ENCODE assay signal across 7 cellular contexts in genomic region chr9:128881627-128881883, GRCh38. TPM values are rescaled to one million over a fixed set of nuclear protein-coding genes. Genes with fewer than 3 reads are reported as not detected.
DNase-seq lines count a peak whose midpoint lies in the region; ATAC-seq and TF ChIP-seq lines count a peak whose summit lies in the region.

No MANE protein-coding gene starts in this region.

- no peaks in the 10 kb centered on the region for H3K27me3 Mint-ChIP-seq in activated T-helper 17 cell treated with anti-CD3 and anti-CD28 coated beads, Interleukin-2, amount 50 U/mL, for 72 hours
- no peaks in the 10 kb centered on the region for H3K27me3 Mint-ChIP-seq in stimulated activated naive CD8-positive, alpha-beta T cell treated with anti-CD3 and anti-CD28 coated beads, Interleukin-15, amount 100 ng/mL, for 72 hours

- ATAC-seq in activated T-helper 17 cell treated with anti-CD3 and anti-CD28 coated beads, Interleukin-2, amount 50 U/mL, for 72 hours (replicated peaks), result no peak
- ATAC-seq in stimulated activated naive CD8-positive, alpha-beta T cell treated with anti-CD3 and anti-CD28 coated beads, Interleukin-15, amount 100 ng/mL, for 72 hours, result peak; percentile 56

- peaks cover 41% of the 10 kb centered on the region for H3K36me3 Mint-ChIP-seq in activated T-helper 17 cell treated with anti-CD3 and anti-CD28 coated beads, Interleukin-2, amount 50 U/mL, for 72 hours (ENCODE audit: low read depth)

- DNase-seq in HFF-Myc (ENCODE audit: extremely low read depth, low read depth) (no peak), iPS DF 6.9 (ENCODE audit: low read depth, low spot score) (no peak), NCI-H1436 (lab: John Stamatoyannopoulos, UW) (no peak), HT-29 (ENCODE audit: low spot score) (no peak), NCI-H146 treated with DMSO at 0.1 percent for 48 hours (lab: John Stamatoyannopoulos, UW; ENCODE audit: unreplicated experiment) (no peak)
- no peak for DNase-seq in stimulated activated naive CD8-positive, alpha-beta T cell treated with anti-CD3 and anti-CD28 coated beads, Interleukin-15, amount 100 ng/mL, for 72 hours

- 0 out of 2 replicates have a peak, but pooled peaks cover 1% of the 10 kb centered on the region for H3K4me1 ChIP-seq in iPS DF 6.9 (ENCODE audit: control insufficient read depth, insufficient read depth, low read length)

- peaks cover 21% of the 10 kb centered on the region for H3K4me1 Mint-ChIP-seq in activated T-helper 17 cell treated with anti-CD3 and anti-CD28 coated beads, Interleukin-2, amount 50 U/mL, for 72 hours
- H3K4me1 Mint-ChIP-seq in stimulated activated naive CD8-positive, alpha-beta T cell treated with anti-CD3 and anti-CD28 coated beads, Interleukin-15, amount 100 ng/mL, for 72 hours, result peaks cover 68% of the 10 kb centered on the region

- H3K27ac ChIP-seq in iPS DF 6.9 (ENCODE audit: low read length), result no peak overlapping the region

- H3K4me3 ChIP-seq in HFF-Myc (replicated peaks; ENCODE audit: low read depth, low read length), result peak overlapping the region; percentile 97
- H3K4me3 ChIP-seq in iPS DF 6.9 (ENCODE audit: low read length), result peak overlapping the region; percentile 62

- no peaks in the 10 kb centered on the region for H3K27me3 ChIP-seq in iPS DF 6.9 (ENCODE audit: control insufficient read depth, insufficient read depth, low read length)

- TF ChIP-seq CTCF in HFF-Myc (IDR thresholded peaks at IDR 0.05; ENCODE audit: low read depth, low read length, missing control alignments), result no peak

- no peaks in the 10 kb centered on the region for H3K9me3 ChIP-seq in iPS DF 6.9 (ENCODE audit: control insufficient read depth, insufficient read depth, low read length)

- no CpG with 5 or more reads among the region's 20 CpGs for WGBS in iPS DF 6.9 (ENCODE audit: insufficient coverage, insufficient read length)

- peak overlapping the region; percentile 96 for H3K4me3 Mint-ChIP-seq in activated T-helper 17 cell treated with anti-CD3 and anti-CD28 coated beads, Interleukin-2, amount 50 U/mL, for 72 hours
- H3K4me3 Mint-ChIP-seq in stimulated activated naive CD8-positive, alpha-beta T cell treated with anti-CD3 and anti-CD28 coated beads, Interleukin-15, amount 100 ng/mL, for 72 hours, result peak overlapping the region; percentile 89 to 96

- peak overlapping the region; percentile 91 for H3K27ac Mint-ChIP-seq in activated T-helper 17 cell treated with anti-CD3 and anti-CD28 coated beads, Interleukin-2, amount 50 U/mL, for 72 hours
- peak overlapping the region; percentile 92 to 95 for H3K27ac Mint-ChIP-seq in stimulated activated naive CD8-positive, alpha-beta T cell treated with anti-CD3 and anti-CD28 coated beads, Interleukin-15, amount 100 ng/mL, for 72 hours

- no peaks in the 10 kb centered on the region for H3K9me3 Mint-ChIP-seq in activated T-helper 17 cell treated with anti-CD3 and anti-CD28 coated beads, Interleukin-2, amount 50 U/mL, for 72 hours
- no peaks in the 10 kb centered on the region for H3K9me3 Mint-ChIP-seq in stimulated activated naive CD8-positive, alpha-beta T cell treated with anti-CD3 and anti-CD28 coated beads, Interleukin-15, amount 100 ng/mL, for 72 hours

- H3K36me3 ChIP-seq in iPS DF 6.9 (ENCODE audit: control insufficient read depth, insufficient read depth, low read length), result peaks cover 6% of the 10 kb centered on the region; the same call in 1 of the 2 replicates

RNA-seq across cellular contexts. Expression of gene KYAT1, which starts 0.2 kb away (rescaled TPM):
- 10 to 100 TPM; 20.1 to 29.6 TPM for total RNA-seq in activated T-helper 17 cell treated with anti-CD3 and anti-CD28 coated beads, Interleukin-2, amount 50 U/mL, for 72 hours
- 10.4 and 11.8 TPM in 2 replicates for total RNA-seq in HT-29 (2014; rRNA removed; shearing (Covaris generic))

RNA-seq across cellular contexts. Expression of gene LRRC8A, which starts 0.4 kb away (rescaled TPM):
- 10 to 100 TPM; 19.3 to 24.5 TPM for total RNA-seq in activated T-helper 17 cell treated with anti-CD3 and anti-CD28 coated beads, Interleukin-2, amount 50 U/mL, for 72 hours
- total RNA-seq in HT-29 (2014; rRNA removed; shearing (Covaris generic)), result 39.5 and 43.2 TPM in 2 replicates

RNA-seq across cellular contexts. Expression of gene PHYHD1, which starts 39.2 kb away (rescaled TPM):
- under 1 TPM in 1 of 2 donors, not detected in 1; 0.77 TPM for total RNA-seq in activated T-helper 17 cell treated with anti-CD3 and anti-CD28 coated beads, Interleukin-2, amount 50 U/mL, for 72 hours
- not detected in 2 replicates for total RNA-seq in HT-29 (2014; rRNA removed; shearing (Covaris generic))

RNA-seq across cellular contexts. Expression of gene SPOUT1, which starts 52.0 kb away (rescaled TPM):
- 10 to 100 TPM; 51.4 to 80.8 TPM for total RNA-seq in activated T-helper 17 cell treated with anti-CD3 and anti-CD28 coated beads, Interleukin-2, amount 50 U/mL, for 72 hours
- 97.6 and 121 TPM in 2 replicates for total RNA-seq in HT-29 (2014; rRNA removed; shearing (Covaris generic))
